14 cellular contexts compared by ENCODE assay signal in genomic region chr17:29697371-29697770, GRCh38.
A peak's percentile ranks its signal among the peaks of the same experiment; 100 is the strongest.
DNase-seq lines count a peak whose midpoint lies in the region; ATAC-seq and TF ChIP-seq lines count a peak whose summit lies in the region.
"Had no signal": no experiment of that assay in that cellular context is flagged by ENCODE, and none has a peak within 500 bp of the region (broad histone marks: within the 10 kb centered on the region; RNA-seq: fewer than 3 reads in every experiment).

No MANE protein-coding gene starts in this region.

- TF ChIP-seq EP300 in tibial nerve (IDR thresholded peaks at IDR 0.05): no peak

- H3K27ac ChIP-seq in right atrium auricular region (peak overlapping the region; percentile 66 to 75), neutrophil (peak overlapping the region; percentile 80), tibial nerve (peak overlapping the region in 2 of 4 donors; percentile 60 to 84)
- H3K27ac ChIP-seq: PC-9 had no signal

- 40 to 42% methylated on average over 3 of the region's 3 CpGs for WGBS in tibial nerve, 2 donors

- H3K27me3 ChIP-seq in right atrium auricular region: no peaks in the 10 kb centered on the region
- no peaks in the 10 kb centered on the region for H3K27me3 ChIP-seq in neutrophil
- H3K27me3 ChIP-seq in tibial nerve: no peaks in the 10 kb centered on the region

- TF ChIP-seq CTCF in right atrium auricular region (IDR thresholded peaks at IDR 0.05) (no peak), neutrophil (IDR thresholded peaks at IDR 0.05) (no peak), tibial nerve (IDR thresholded peaks at IDR 0.05) (no peak)

- TF ChIP-seq POLR2A in tibial nerve (IDR thresholded peaks at IDR 0.05): no peak

- H3K9me3 ChIP-seq in right atrium auricular region (no peaks in the 10 kb centered on the region), neutrophil (no peaks in the 10 kb centered on the region), tibial nerve (no peaks in the 10 kb centered on the region)

- intact Hi-C loops in left cardiac atrium (cut with DNase I): no loop called here

- peaks cover 0 to 38% of the 10 kb centered on the region in 2 donors for H3K4me1 ChIP-seq in right atrium auricular region
- H3K4me1 ChIP-seq in neutrophil (ENCODE audit: control insufficient read depth in 1 of 2, insufficient read depth in 1 of 2, low read depth in 1 of 2, low read length in 1 of 2): peaks cover 34 to 35% of the 10 kb centered on the region in 2 experiments
- H3K4me1 ChIP-seq in tibial nerve: peaks cover 0 to 54% (median 20%) of the 10 kb centered on the region in 4 donors

- peaks cover 46% of the 10 kb centered on the region for H3K36me3 ChIP-seq in right atrium auricular region
- H3K36me3 ChIP-seq in neutrophil: peaks cover 95% of the 10 kb centered on the region
- H3K36me3 ChIP-seq in tibial nerve: peaks cover 0 to 28% (median 0%) of the 10 kb centered on the region in 3 donors

- DNase-seq in right atrium auricular region (ENCODE audit: low spot score) (no peak), left cardiac atrium (no peak), foreskin melanocyte (peak; percentile 36), NCI-H2227 treated with DMSO at 0.1 percent for 48 hours (lab: John Stamatoyannopoulos, UW) (no peak), tibial nerve (ENCODE audit: low spot score in 2 of 2) (no peak), DMS114 treated with DMSO at 0.1 percent for 48 hours (lab: John Stamatoyannopoulos, UW; ENCODE audit: unreplicated experiment) (no peak)
- DNase-seq: DMS53, KBM-7, NCI-H1436, NCI-H2029 treated with DMSO at 0.1 percent for 48 hours, NCI-H510A, NCI-H774, PC-9 had no signal

- no peak overlapping the region for H3K4me3 ChIP-seq in right atrium auricular region
- H3K4me3 ChIP-seq in neutrophil (ENCODE audit: low read depth in 1 of 2, low read length in 1 of 2): no peak overlapping the region
- no peak overlapping the region for H3K4me3 ChIP-seq in tibial nerve
- H3K4me3 ChIP-seq: PC-9 had no signal

- no peak for ATAC-seq in left cardiac atrium
